Comparison of ENCODE assay signal across 8 cellular contexts in genomic region chr6:138107752-138108592, GRCh38. TPM values are rescaled to one million over a fixed set of nuclear protein-coding genes. Genes with fewer than 3 reads are reported as not detected.
DNase-seq lines count a peak whose midpoint lies in the region; ATAC-seq and TF ChIP-seq lines count a peak whose summit lies in the region.

No MANE protein-coding gene starts in this region.

- no TSS peak for BruUV-seq in OCI-LY7 (replicated peaks; lab: Mats Ljungman, UMichigan)

- H3K27ac Mint-ChIP-seq in activated B cell treated with CpG ODN at 0.5 μM for 24 hours: no peak overlapping the region

- H2AFZ ChIP-seq in fibroblast of lung (ENCODE audit: low read length) (peak overlapping the region; percentile 81), neural cell (ENCODE audit: low read depth, low read length) (no peak overlapping the region), OCI-LY7 (ENCODE audit: low read length) (no peak overlapping the region)

- H3K27ac ChIP-seq in HL-60 (replicated peaks) (no peak overlapping the region), fibroblast of lung (ENCODE audit: insufficient read depth, low read length) (no peak overlapping the region), neural cell (ENCODE audit: low read length) (no peak overlapping the region), OCI-LY7 (ENCODE audit: low read depth, low read length, poor library complexity, severe bottlenecking) (no peak overlapping the region)

- POLR2A ChIA-PET in activated B cell treated with CpG ODN at 0.5 μM for 24 hours (lab: Charles Lee) (no interaction called here), OCI-LY7 (lab: Charles Lee) (no interaction called here)

- H3F3A ChIP-seq in neural cell (ENCODE audit: insufficient read depth, low read length, poor library complexity, severe bottlenecking): no peaks in the 10 kb centered on the region

- H3K9me3 ChIP-seq in fibroblast of lung (ENCODE audit: control insufficient read depth, insufficient read depth, low read depth, low read length) (no peaks in the 10 kb centered on the region), neural cell (ENCODE audit: low read length) (no peaks in the 10 kb centered on the region), OCI-LY7 (ENCODE audit: low read length) (no peaks in the 10 kb centered on the region)

- H3K36me3 Mint-ChIP-seq in activated B cell treated with CpG ODN at 0.5 μM for 24 hours (ENCODE audit: low read depth): no peaks in the 10 kb centered on the region

- ATAC-seq in activated B cell treated with CpG ODN at 0.5 μM for 24 hours (ENCODE audit: low read depth): no peak

- peaks cover 46% of the 10 kb centered on the region for H3K27me3 ChIP-seq in HL-60 (ENCODE audit: insufficient read depth, poor library complexity, severe bottlenecking)
- no peaks in the 10 kb centered on the region for H3K27me3 ChIP-seq in fibroblast of lung (ENCODE audit: control insufficient read depth, insufficient read depth, low read length)
- H3K27me3 ChIP-seq in neural cell (ENCODE audit: insufficient read depth, low read depth, low read length): peaks cover 24% of the 10 kb centered on the region

- peak overlapping the region; percentile 42 for H3K4me3 ChIP-seq in HL-60 (replicated peaks; ENCODE audit: insufficient read depth, low read length)
- H3K4me3 ChIP-seq in fibroblast of lung (replicated peaks in 1 of 4; ENCODE audit: control extremely low read depth in 1 of 4, insufficient read depth in 1 of 4, low read depth in 3 of 4, low read length in 4 of 4): peak overlapping the region; percentile 49 to 78 (median 64)
- H3K4me3 ChIP-seq in neural cell (ENCODE audit: low read length): peak overlapping the region; percentile 76
- no peak overlapping the region for H3K4me3 ChIP-seq in OCI-LY7 (ENCODE audit: low read depth, low read length, poor library complexity, severe bottlenecking)

- peaks cover 29% of the 10 kb centered on the region for H3K27me3 Mint-ChIP-seq in activated B cell treated with CpG ODN at 0.5 μM for 24 hours

- H3K9me2 ChIP-seq in neural cell (ENCODE audit: insufficient read depth, low read length): no peaks in the 10 kb centered on the region
- H3K9me2 ChIP-seq in OCI-LY7 (ENCODE audit: insufficient read depth, low read length): no peaks in the 10 kb centered on the region

- peaks cover 25% of the 10 kb centered on the region for H3K79me2 ChIP-seq in fibroblast of lung (ENCODE audit: control insufficient read depth, insufficient read depth, low read length)
- H3K79me2 ChIP-seq in neural cell (replicated peaks; ENCODE audit: insufficient read depth, low read length): no peaks in the 10 kb centered on the region
- H3K79me2 ChIP-seq in OCI-LY7 (ENCODE audit: insufficient read depth, low read depth, low read length): no peaks in the 10 kb centered on the region

- intact Hi-C loops in activated B cell treated with CpG ODN at 0.5 μM for 24 hours (cut with micrococcal nuclease) (loop anchor here (1.0 to 5.0 kb wide), 10 partner anchors 161 to 1141 kb away; partner anchors contain the start of genes CCDC28A and TNFAIP3), OCI-LY7 (cut with micrococcal nuclease; ENCODE audit: unreplicated experiment) (loop anchor here (2.0 kb wide), 1 partner anchor 403 kb away; no protein-coding TSS in a partner anchor)

- DNase-seq in activated CD4-positive, alpha-beta T cell treated with anti-CD3 and anti-CD28 coated beads for 48 hours: peak; percentile 26
- DNase-seq in activated CD4-positive, alpha-beta T cell treated with anti-CD3 and anti-CD28 coated beads for 1 hour: no peak
- no peak for DNase-seq in HL-60 (ENCODE audit: low read depth in 1 of 2, low spot score in 1 of 2)
- DNase-seq in activated B cell treated with CpG ODN at 0.5 μM for 24 hours: no peak
- DNase-seq in fibroblast of lung (ENCODE audit: low read depth in 2 of 2): no peak
- DNase-seq in middle frontal gyrus (ENCODE audit: extremely low spot score, low spot score): no peak
- no peak for DNase-seq in OCI-LY7 (ENCODE audit: low spot score)

- no peaks in the 10 kb centered on the region for H3K36me3 ChIP-seq in fibroblast of lung (ENCODE audit: control insufficient read depth, insufficient read depth, low read length)
- H3K36me3 ChIP-seq in neural cell (ENCODE audit: insufficient read depth, low read length): no peaks in the 10 kb centered on the region
- no peaks in the 10 kb centered on the region for H3K36me3 ChIP-seq in OCI-LY7 (ENCODE audit: insufficient read depth, low read length)

- H3K9ac ChIP-seq in fibroblast of lung (ENCODE audit: insufficient read depth, low read length) (peak overlapping the region; percentile 83), neural cell (ENCODE audit: low read length) (peak overlapping the region; percentile 58)

- H3K4me3 Mint-ChIP-seq in activated B cell treated with CpG ODN at 0.5 μM for 24 hours: peak overlapping the region; percentile 84

- H4K20me1 ChIP-seq in fibroblast of lung (ENCODE audit: control insufficient read depth, extremely low read depth, insufficient read depth, low read length) (no peaks in the 10 kb centered on the region), neural cell (ENCODE audit: insufficient read depth) (no peaks in the 10 kb centered on the region), OCI-LY7 (ENCODE audit: insufficient read depth, low read length) (no peaks in the 10 kb centered on the region)

- no peaks in the 10 kb centered on the region for H3K9me3 Mint-ChIP-seq in activated B cell treated with CpG ODN at 0.5 μM for 24 hours

- H3K4me1 ChIP-seq in fibroblast of lung (ENCODE audit: control insufficient read depth, extremely low read depth, insufficient read depth, low read length) (no peaks in the 10 kb centered on the region), OCI-LY7 (ENCODE audit: insufficient read depth, low read length, poor library complexity, severe bottlenecking) (no peaks in the 10 kb centered on the region)

- TF ChIP-seq RAD21 in neural cell (conservative IDR thresholded peaks at IDR 0.05): no peak

- CTCF ChIA-PET in activated B cell treated with CpG ODN at 0.5 μM for 24 hours (lab: Charles Lee): interaction anchor here (1.5 to 2.9 kb wide), 6 partner anchors 9 to 446 kb away, joined by 4 to 17 read pairs (median 8); no protein-coding TSS in a partner anchor
- CTCF ChIA-PET in OCI-LY7 (lab: Charles Lee; ENCODE audit: unreplicated experiment): interaction anchor here (1.0 kb wide), 1 partner anchor 100 kb away, joined by 3 read pairs; no protein-coding TSS in a partner anchor

- TF ChIP-seq EP300 in neural cell (conservative IDR thresholded peaks at IDR 0.05; ENCODE audit: poor library complexity, severe bottlenecking): no peak

- peak overlapping the region; percentile 68 for H3K4me2 ChIP-seq in fibroblast of lung (ENCODE audit: extremely low read depth, insufficient read depth, low read length)
- no peak overlapping the region for H3K4me2 ChIP-seq in neural cell (ENCODE audit: low read length)
- H3K4me2 ChIP-seq in OCI-LY7 (ENCODE audit: low read length): no peak overlapping the region

- TF ChIP-seq CTCF in HL-60 (IDR thresholded peaks at IDR 0.05; ENCODE audit: insufficient read depth, low read length): no peak
- no peak for TF ChIP-seq CTCF in activated B cell treated with CpG ODN at 0.5 μM for 24 hours (IDR thresholded peaks at IDR 0.05)
- TF ChIP-seq CTCF in fibroblast of lung (conservative IDR thresholded peaks at IDR 0.05 in 1 of 2, IDR thresholded peaks at IDR 0.05 in 1 of 2; ENCODE audit: low read depth in 1 of 2, low read length in 2 of 2): no peak
- no peak for TF ChIP-seq CTCF in neural cell (IDR thresholded peaks at IDR 0.05; ENCODE audit: poor library complexity, severe bottlenecking)
- no peak for TF ChIP-seq CTCF in OCI-LY7 (conservative IDR thresholded peaks at IDR 0.05; ENCODE audit: low read length)

- peaks cover 17% of the 10 kb centered on the region for H3K4me1 Mint-ChIP-seq in activated B cell treated with CpG ODN at 0.5 μM for 24 hours

TF ChIP-seq in neural cell, 6 proteins besides CTCF, POLR2A, EP300 and RAD21:
- no peak for TF ChIP-seq POLR2AphosphoS5 (IDR thresholded peaks at IDR 0.05)
- TF ChIP-seq MXI1 (conservative IDR thresholded peaks at IDR 0.05; ENCODE audit: poor library complexity, severe bottlenecking): no peak
- TF ChIP-seq SMC3 (conservative IDR thresholded peaks at IDR 0.05; ENCODE audit: poor library complexity): no peak

RNA-seq across cellular contexts. Expression of gene PERP, which starts 0.8 kb away (rescaled TPM):
- total RNA-seq in activated B cell treated with CpG ODN at 0.5 μM for 24 hours (0.18 and 0.20 TPM in 2 replicates), fibroblast of lung (12.8 and 39.3 TPM in 2 replicates), OCI-LY7 (2022) (not detected in 2 replicates)
- polyA plus RNA-seq in fibroblast of lung (50.6 and 85.4 TPM in 2 replicates), neural cell (0.79 and 2.0 TPM in 2 replicates)
- 72.3 and 119 TPM in 2 replicates for polyA plus RNA-seq in fibroblast of lung (2012)
- polyA minus RNA-seq in fibroblast of lung (ENCODE audit: low replicate concordance) (49.7 and 76.9 TPM in 2 replicates), neural cell (0.73 and 0.93 TPM in 2 replicates)
- not detected in 2 replicates for total RNA-seq in OCI-LY7 (2014; rRNA removed; shearing (Covaris generic))

RNA-seq across cellular contexts. Expression of gene ARFGEF3, which starts 53.8 kb away (rescaled TPM):
- total RNA-seq in activated B cell treated with CpG ODN at 0.5 μM for 24 hours (0.02 TPM in 2 replicates), fibroblast of lung (under 0.01 TPM in 2 replicates), OCI-LY7 (2022) (not detected in 2 replicates)
- polyA plus RNA-seq in fibroblast of lung (0.14 and 0.23 TPM in 2 replicates), neural cell (4.5 and 4.6 TPM in 2 replicates)
- 0.14 and 0.16 TPM in 2 replicates for polyA plus RNA-seq in fibroblast of lung (2012)
- polyA minus RNA-seq in fibroblast of lung (ENCODE audit: low replicate concordance) (1.5 and 1.6 TPM in 2 replicates), neural cell (13.6 and 16.6 TPM in 2 replicates)
- not detected in 2 replicates for total RNA-seq in OCI-LY7 (2014; rRNA removed; shearing (Covaris generic))

Comparison
In these comparisons a context has a peak if more than half of its experiments do, and no peak if none do; other contexts are left out.
1. RNA of gene PERP, which starts 0.8 kb away (total RNA-seq): 12.8 to 39.3 TPM in fibroblast of lung; 0.18 to 0.20 TPM in activated B cell treated with CpG ODN at 0.5 μM for 24 hours and not detected in OCI-LY7; every median in the first group is over 10 times any median in the second.